Comparison of ENCODE assay signal across 8 cellular contexts in genomic region chr10:22713853-22714523, GRCh38. TPM values are rescaled to one million over a fixed set of nuclear protein-coding genes. Genes with fewer than 3 reads are reported as not detected.
DNase-seq lines count a peak whose midpoint lies in the region; ATAC-seq, FAIRE-seq and TF ChIP-seq lines count a peak whose summit lies in the region.

No MANE protein-coding gene starts in this region.

- peaks cover 3% of the 10 kb centered on the region for H4K20me1 ChIP-seq in keratinocyte (ENCODE audit: control insufficient read depth, extremely low read depth, insufficient read depth, low read length)

- H3K4me3 ChIP-seq in SJSA1 (peak overlapping the region; percentile 95), astrocyte of the spinal cord (ENCODE audit: low read depth, low read length) (peak overlapping the region; percentile 87), keratinocyte (ENCODE audit: control insufficient read depth in 2 of 3, extremely low read depth in 1 of 3, insufficient read depth in 2 of 3, low read depth in 1 of 3, low read length in 3 of 3) (peak overlapping the region; percentile 68 to 82 (median 82))

- dilution Hi-C loops in keratinocyte (cut with MboI; ENCODE audit: extremely low pct_ligation_motif_present, low sequenced_read_pairs) = no loop called here

- DNase-seq in NCI-H82 (lab: John Stamatoyannopoulos, UW) = peak; percentile 36
- DNase-seq in NCI-H82 treated with DMSO at 0.1 percent for 48 hours (lab: John Stamatoyannopoulos, UW; ENCODE audit: unreplicated experiment) = no peak
- peak in 1 of 2 experiments; percentile 40 for DNase-seq in SJSA1 (ENCODE audit: low read depth in 1 of 2, low spot score in 2 of 2)
- no peak for DNase-seq in astrocyte of the spinal cord (ENCODE audit: low read depth, low spot score)
- no peak for DNase-seq in keratinocyte (ENCODE audit: low read depth, low spot score)
- peak; percentile 9 to 26 for DNase-seq in stimulated activated CD4-positive, alpha-beta T cell treated with anti-CD3 and anti-CD28 coated beads, Interleukin-2, amount 100 ng/mL, for 48 hours
- no peak for DNase-seq in SIG-M5 treated with dmso at 0.1 percent for 504 hours (lab: John Stamatoyannopoulos, UW; ENCODE audit: unreplicated experiment)

- H2AFZ ChIP-seq in keratinocyte (ENCODE audit: control insufficient read depth, low read length) = peak overlapping the region; percentile 92

- peaks cover 27% of the 10 kb centered on the region for H3K4me1 ChIP-seq in SJSA1 (replicated peaks)
- H3K4me1 ChIP-seq in keratinocyte (ENCODE audit: control insufficient read depth, extremely low read depth, insufficient read depth, low read length) = peaks cover 8% of the 10 kb centered on the region

- H3K9me3 ChIP-seq in SJSA1 (replicated peaks) (0 out of 2 replicates have a peak, but pooled peaks cover 6% of the 10 kb centered on the region), keratinocyte (ENCODE audit: control insufficient read depth, low read depth, low read length) (no peaks in the 10 kb centered on the region)

- H3K9me1 ChIP-seq in keratinocyte (ENCODE audit: control insufficient read depth, extremely low read depth, insufficient read depth, low read length) = no peaks in the 10 kb centered on the region

- H3K4me2 ChIP-seq in keratinocyte (ENCODE audit: control insufficient read depth, extremely low read depth, insufficient read depth, low read depth, low read length) = peak overlapping the region; percentile 92

- no peaks in the 10 kb centered on the region for H3K27me3 ChIP-seq in SJSA1 (replicated peaks)
- no peaks in the 10 kb centered on the region for H3K27me3 ChIP-seq in keratinocyte (ENCODE audit: control insufficient read depth, extremely low read depth, insufficient read depth, low read length)

- peaks cover 27% of the 10 kb centered on the region for H3K79me2 ChIP-seq in keratinocyte (ENCODE audit: control insufficient read depth, insufficient read depth, low read length)

- FAIRE-seq in keratinocyte (lab: Jason Lieb, UNC) = no peak

- TF ChIP-seq CTCF in astrocyte of the spinal cord (IDR thresholded peaks at IDR 0.05; ENCODE audit: low read depth, low read length) (no peak), keratinocyte (optimal IDR thresholded peaks at IDR 0.05 in 1 of 3, IDR thresholded peaks at IDR 0.05 in 1 of 3, conservative IDR thresholded peaks at IDR 0.05 in 1 of 3; ENCODE audit: extremely low read depth in 1 of 3, insufficient read depth in 2 of 3, low read length in 3 of 3) (no peak)

- peak overlapping the region; percentile 71 for H3K27ac ChIP-seq in SJSA1
- H3K27ac ChIP-seq in keratinocyte (ENCODE audit: control insufficient read depth, insufficient read depth, low read length) = peak overlapping the region; percentile 25

- H3K36me3 ChIP-seq in SJSA1 = peaks cover 9% of the 10 kb centered on the region
- no peaks in the 10 kb centered on the region for H3K36me3 ChIP-seq in keratinocyte (ENCODE audit: control insufficient read depth in 2 of 2, extremely low read depth in 1 of 2, insufficient read depth in 2 of 2, low read length in 2 of 2)

- in situ Hi-C loops in astrocyte of the spinal cord (cut with HindIII; ENCODE audit: low sequenced_read_pairs) = no loop called here

- ATAC-seq in HG03135 (IDR thresholded peaks at IDR 0.05; ENCODE audit: unreplicated experiment) = peak; percentile 38

- peak overlapping the region; percentile 82 for H3K9ac ChIP-seq in keratinocyte (ENCODE audit: control insufficient read depth, extremely low read depth, insufficient read depth, low read length)

RNA-seq across cellular contexts. Expression of gene PIP4K2A, which starts 0.4 kb away (rescaled TPM):
- total RNA-seq in SJSA1 (2014; rRNA removed; shearing (Covaris generic)) = 51.7 and 61.7 TPM in 2 replicates
- polyA plus RNA-seq in keratinocyte = 7.0 to 15.5 TPM (median 10.0 TPM) in 3 replicates
- 4.7 TPM for polyA plus RNA-seq in keratinocyte (2011; ENCODE audit: low read depth)
- 10.7 and 14.7 TPM in 2 replicates for polyA plus RNA-seq in keratinocyte (2011; cell fraction: cytosol; rRNA removed)
- 7.7 and 8.2 TPM in 2 replicates for polyA plus RNA-seq in keratinocyte (2011; cell fraction: nucleus; rRNA removed)
- 5.1 and 11.2 TPM in 2 replicates for polyA plus RNA-seq in keratinocyte (2012; ENCODE audit: low replicate concordance)
- polyA minus RNA-seq in keratinocyte = 6.1 to 12.0 TPM (median 11.0 TPM) in 3 replicates
- polyA minus RNA-seq in keratinocyte (2011; cell fraction: cytosol; rRNA and poly(A)+ RNA removed) = 8.4 TPM
- 6.1 and 15.2 TPM in 2 replicates for polyA minus RNA-seq in keratinocyte (2011; cell fraction: nucleus; rRNA and poly(A)+ RNA removed)

Comparison
In these comparisons a context has a peak if more than half of its experiments do, and no peak if none do; other contexts are left out.
1. DNase-seq: peak in NCI-H82 (single experiment) and stimulated activated CD4-positive, alpha-beta T cell treated with anti-CD3 and anti-CD28 coated beads, Interleukin-2, amount 100 ng/mL, for 48 hours (2 of 2); none in NCI-H82 treated with DMSO at 0.1 percent for 48 hours (single experiment), astrocyte of the spinal cord (single experiment), keratinocyte (single experiment) and SIG-M5 treated with dmso at 0.1 percent for 504 hours (single experiment).
2. Peak in every context shown above with its lines, with median percentiles within 50 percentile points of each other: H3K4me3 ChIP-seq.